Comparison of ENCODE assay signal across 32 cellular contexts in genomic region chr13:96473463-96474157, GRCh38.
DNase-seq lines count a peak whose midpoint lies in the region; ATAC-seq, FAIRE-seq and TF ChIP-seq lines count a peak whose summit lies in the region.
"Had no signal": no experiment of that assay in that cellular context is flagged by ENCODE, and none has a peak within 500 bp of the region (broad histone marks: within the 10 kb centered on the region; RNA-seq: fewer than 3 reads in every experiment).

No MANE protein-coding gene starts in this region.

- H3K4me3 ChIP-seq in right atrium auricular region (no peak overlapping the region), astrocyte (ENCODE audit: insufficient read depth, low read depth, low read length) (no peak overlapping the region), mesendoderm (ENCODE audit: low read length) (no peak overlapping the region), OCI-LY7 (ENCODE audit: low read depth, low read length, poor library complexity, severe bottlenecking) (no peak overlapping the region), sigmoid colon (no peak overlapping the region)
- H3K4me3 ChIP-seq: coronary artery, suprapubic skin had no signal

- FAIRE-seq in astrocyte (lab: Jason Lieb, UNC), result no peak
- FAIRE-seq: A204.1, GM12892 had no signal

- no peak overlapping the region for H2BK120ac ChIP-seq in mesendoderm (ENCODE audit: low read depth, low read length)

- H3K4me3 Mint-ChIP-seq in astrocyte (ENCODE audit: unreplicated experiment), result no peak overlapping the region
- H3K4me3 Mint-ChIP-seq: activated CD8-positive, alpha-beta T cell treated with anti-CD3 and anti-CD28 coated beads for 36 hours; activated T-helper 17 cell treated with anti-CD3 and anti-CD28 coated beads, Interleukin-2, amount 50 U/mL, for 72 hours; CD4-positive, alpha-beta T cell; effector memory CD8-positive, alpha-beta T cell; mesothelial cell of epicardium; naive thymus-derived CD8-positive, alpha-beta T cell; stimulated activated effector memory CD8-positive, alpha-beta T cell treated with anti-CD3 and anti-CD28 coated beads, Interleukin-12 subunit alpha, Interleukin-12 subunit beta, amount 100 ng/mL, for 72 hours; T-helper 17 cell had no signal

- H4K20me1 ChIP-seq in astrocyte (ENCODE audit: insufficient read depth, low read length) (no peaks in the 10 kb centered on the region), OCI-LY7 (ENCODE audit: insufficient read depth, low read length) (no peaks in the 10 kb centered on the region)

- H3K18ac ChIP-seq in mesendoderm (ENCODE audit: low read length), result no peak overlapping the region

- H2BK15ac ChIP-seq in mesendoderm (replicated peaks; ENCODE audit: low read depth), result no peak overlapping the region

- H3K4me2 ChIP-seq in astrocyte (ENCODE audit: low read length), result peak overlapping the region; percentile 50
- H3K4me2 ChIP-seq in mesendoderm (ENCODE audit: low read length), result no peak overlapping the region
- no peak overlapping the region for H3K4me2 ChIP-seq in OCI-LY7 (ENCODE audit: low read length)

- BruUV-seq in OCI-LY7 (replicated peaks; lab: Mats Ljungman, UMichigan), result no TSS peak

- no peak overlapping the region for H3K4ac ChIP-seq in mesendoderm (ENCODE audit: low read depth, low read length)

- H3K9me2 ChIP-seq in OCI-LY7 (ENCODE audit: insufficient read depth, low read length), result no peaks in the 10 kb centered on the region

- ATAC-seq in left cardiac atrium, result peak; percentile 29 to 51
- ATAC-seq: activated CD8-positive, alpha-beta T cell treated with anti-CD3 and anti-CD28 coated beads for 36 hours; activated T-helper 17 cell treated with anti-CD3 and anti-CD28 coated beads, Interleukin-2, amount 50 U/mL, for 72 hours; effector memory CD8-positive, alpha-beta T cell; left lobe of liver; naive thymus-derived CD8-positive, alpha-beta T cell; SK-N-SH treated with all-trans-retinoic acid at 6 μM for 48 hours; stimulated activated effector memory CD8-positive, alpha-beta T cell treated with anti-CD3 and anti-CD28 coated beads, Interleukin-12 subunit alpha, Interleukin-12 subunit beta, amount 100 ng/mL, for 72 hours; T-helper 17 cell had no signal

- H2AK5ac ChIP-seq in mesendoderm (ENCODE audit: low read length), result no peak overlapping the region

- H3K56ac ChIP-seq in mesendoderm (ENCODE audit: low read length), result no peak overlapping the region

- no peak for TF ChIP-seq POLR2A in sigmoid colon (IDR thresholded peaks at IDR 0.05)

- TF ChIP-seq EP300 in sigmoid colon (IDR thresholded peaks at IDR 0.05), result no peak

- no peak overlapping the region for H3K23ac ChIP-seq in mesendoderm (ENCODE audit: low read length)

- H3K27ac Mint-ChIP-seq in astrocyte (ENCODE audit: unreplicated experiment), result no peak overlapping the region
- H3K27ac Mint-ChIP-seq: activated CD8-positive, alpha-beta T cell treated with anti-CD3 and anti-CD28 coated beads for 36 hours; activated T-helper 17 cell treated with anti-CD3 and anti-CD28 coated beads, Interleukin-2, amount 50 U/mL, for 72 hours; CD4-positive, alpha-beta T cell; effector memory CD8-positive, alpha-beta T cell; mesothelial cell of epicardium; naive thymus-derived CD8-positive, alpha-beta T cell; stimulated activated effector memory CD8-positive, alpha-beta T cell treated with anti-CD3 and anti-CD28 coated beads, Interleukin-12 subunit alpha, Interleukin-12 subunit beta, amount 100 ng/mL, for 72 hours; T-helper 17 cell had no signal

- intact Hi-C loops in left cardiac atrium (cut with DNase I), result no loop called here
- intact Hi-C loops in OCI-LY7 (cut with micrococcal nuclease; ENCODE audit: unreplicated experiment), result no loop called here
- intact Hi-C loops in sigmoid colon (cut with DNase I), result no loop called here
- intact Hi-C loops in posterior vena cava (cut with DNase I), result no loop called here

- H3K27me3 ChIP-seq in right atrium auricular region, result no peaks in the 10 kb centered on the region
- no peaks in the 10 kb centered on the region for H3K27me3 ChIP-seq in astrocyte (ENCODE audit: insufficient read depth, low read length)
- no peaks in the 10 kb centered on the region for H3K27me3 ChIP-seq in mesendoderm (ENCODE audit: insufficient read depth, low read length, poor library complexity)
- no peaks in the 10 kb centered on the region for H3K27me3 ChIP-seq in sigmoid colon
- H3K27me3 ChIP-seq: suprapubic skin had no signal

- H3K9me3 Mint-ChIP-seq in astrocyte (ENCODE audit: unreplicated experiment), result no peaks in the 10 kb centered on the region

- CTCF ChIA-PET in OCI-LY7 (lab: Charles Lee; ENCODE audit: unreplicated experiment), result no interaction called here

- H2AFZ ChIP-seq in astrocyte (ENCODE audit: low read depth, low read length) (no peak overlapping the region), OCI-LY7 (ENCODE audit: low read length) (no peak overlapping the region)

- H3K79me1 ChIP-seq in mesendoderm (ENCODE audit: low read length), result no peaks in the 10 kb centered on the region

- H2BK5ac ChIP-seq in mesendoderm (ENCODE audit: low read length), result no peak overlapping the region

- H3K79me2 ChIP-seq in astrocyte (ENCODE audit: insufficient read depth, low read length) (no peaks in the 10 kb centered on the region), mesendoderm (ENCODE audit: control insufficient read depth, insufficient read depth, low read length) (no peaks in the 10 kb centered on the region), OCI-LY7 (ENCODE audit: insufficient read depth, low read depth, low read length) (no peaks in the 10 kb centered on the region)

- no peaks in the 10 kb centered on the region for H3K9me3 ChIP-seq in right atrium auricular region
- no peaks in the 10 kb centered on the region for H3K9me3 ChIP-seq in astrocyte (ENCODE audit: insufficient read depth, low read depth, low read length)
- no peaks in the 10 kb centered on the region for H3K9me3 ChIP-seq in OCI-LY7 (ENCODE audit: low read length)
- no peaks in the 10 kb centered on the region for H3K9me3 ChIP-seq in sigmoid colon
- H3K9me3 ChIP-seq: suprapubic skin had no signal

- H3K4me1 ChIP-seq in right atrium auricular region, result no peaks in the 10 kb centered on the region
- H3K4me1 ChIP-seq in astrocyte (ENCODE audit: insufficient read depth, low read length), result peaks cover 6% of the 10 kb centered on the region
- peaks cover 2% of the 10 kb centered on the region for H3K4me1 ChIP-seq in mesendoderm (ENCODE audit: control insufficient read depth, low read depth, low read length)
- no peaks in the 10 kb centered on the region for H3K4me1 ChIP-seq in OCI-LY7 (ENCODE audit: insufficient read depth, low read length, poor library complexity, severe bottlenecking)
- no peaks in the 10 kb centered on the region for H3K4me1 ChIP-seq in sigmoid colon
- H3K4me1 ChIP-seq: suprapubic skin had no signal

- peaks cover 8% of the 10 kb centered on the region for H3K4me1 Mint-ChIP-seq in astrocyte (ENCODE audit: low read depth, unreplicated experiment)
- H3K4me1 Mint-ChIP-seq: activated T-helper 17 cell treated with anti-CD3 and anti-CD28 coated beads, Interleukin-2, amount 50 U/mL, for 72 hours; mesothelial cell of epicardium; naive thymus-derived CD8-positive, alpha-beta T cell; stimulated activated effector memory CD8-positive, alpha-beta T cell treated with anti-CD3 and anti-CD28 coated beads, Interleukin-12 subunit alpha, Interleukin-12 subunit beta, amount 100 ng/mL, for 72 hours; T-helper 17 cell had no signal

- H3K27ac ChIP-seq in right atrium auricular region (peak overlapping the region in 1 of 2 donors; percentile 54), astrocyte (ENCODE audit: low read depth, low read length) (no peak overlapping the region), mesendoderm (ENCODE audit: low read depth, low read length) (no peak overlapping the region), OCI-LY7 (ENCODE audit: low read depth, low read length, poor library complexity, severe bottlenecking) (no peak overlapping the region), sigmoid colon (no peak overlapping the region)
- H3K27ac ChIP-seq: coronary artery, RWPE1, suprapubic skin had no signal

- no peaks in the 10 kb centered on the region for H3K36me3 Mint-ChIP-seq in astrocyte (ENCODE audit: low read depth, unreplicated experiment)
- H3K36me3 Mint-ChIP-seq: mesothelial cell of epicardium; naive thymus-derived CD8-positive, alpha-beta T cell; stimulated activated effector memory CD8-positive, alpha-beta T cell treated with anti-CD3 and anti-CD28 coated beads, Interleukin-12 subunit alpha, Interleukin-12 subunit beta, amount 100 ng/mL, for 72 hours had no signal

- no CpG with 5 or more reads among the region's 10 CpGs for WGBS in mesendoderm (ENCODE audit: extremely low coverage, insufficient coverage, low lambda C conversion rate)
- 78 to 82% methylated on average over 10 of the region's 10 CpGs for WGBS in sigmoid colon, 2 donors

- POLR2A ChIA-PET in OCI-LY7 (lab: Charles Lee), result no interaction called here

- DNase-seq in left cardiac atrium, result no peak
- DNase-seq in right atrium auricular region (ENCODE audit: low spot score), result no peak
- peak; percentile 48 for DNase-seq in astrocyte (ENCODE audit: low read depth)
- DNase-seq in mesendoderm, result peak; percentile 24
- DNase-seq in Kasumi-1 (lab: John Stamatoyannopoulos, UW), result no peak
- no peak for DNase-seq in OCI-LY7 (ENCODE audit: low spot score)
- no peak for DNase-seq in sigmoid colon
- no peak for DNase-seq in posterior vena cava (ENCODE audit: low spot score)
- DNase-seq: activated CD4-positive, alpha-beta T cell treated with anti-CD3 and anti-CD28 coated beads for 1 hour; activated CD8-positive, alpha-beta T cell treated with anti-CD3 and anti-CD28 coated beads for 36 hours; activated naive CD4-positive, alpha-beta T cell treated with anti-CD3 and anti-CD28 coated beads, Interleukin-2, amount 50 U/mL, for 16 hours; AML-193; amniotic stem cell; CD4-positive, alpha-beta T cell; effector memory CD8-positive, alpha-beta T cell; foreskin melanocyte; MV-4-11; naive thymus-derived CD8-positive, alpha-beta T cell; NCI-H1436 treated with DMSO at 0.1 percent for 48 hours; NCI-H69; stimulated activated CD4-positive, alpha-beta T cell treated with anti-CD3 and anti-CD28 coated beads, Interleukin-4, amount 100 ng/mL, for 24 hours; T-helper 17 cell had no signal

- no peaks in the 10 kb centered on the region for H3K36me3 ChIP-seq in right atrium auricular region
- H3K36me3 ChIP-seq in astrocyte (ENCODE audit: insufficient read depth, low read length), result no peaks in the 10 kb centered on the region
- no peaks in the 10 kb centered on the region for H3K36me3 ChIP-seq in mesendoderm (ENCODE audit: control insufficient read depth, insufficient read depth, low read length)
- no peaks in the 10 kb centered on the region for H3K36me3 ChIP-seq in OCI-LY7 (ENCODE audit: insufficient read depth, low read length)
- no peaks in the 10 kb centered on the region for H3K36me3 ChIP-seq in sigmoid colon
- H3K36me3 ChIP-seq: suprapubic skin had no signal

- H4K8ac ChIP-seq in mesendoderm (ENCODE audit: low read depth, low read length), result no peak overlapping the region

- no peak overlapping the region for H3K9ac ChIP-seq in astrocyte (ENCODE audit: low read length)
- H3K9ac ChIP-seq in mesendoderm (ENCODE audit: low read length), result no peak overlapping the region

- H3K27me3 Mint-ChIP-seq in astrocyte (ENCODE audit: low read depth, unreplicated experiment), result peaks cover 8% of the 10 kb centered on the region
- H3K27me3 Mint-ChIP-seq: CD4-positive, alpha-beta T cell; effector memory CD8-positive, alpha-beta T cell; T-helper 17 cell had no signal

- no peak for TF ChIP-seq CTCF in right atrium auricular region (IDR thresholded peaks at IDR 0.05)
- TF ChIP-seq CTCF in astrocyte (IDR thresholded peaks at IDR 0.05; ENCODE audit: insufficient read depth, low read depth, low read length), result no peak
- TF ChIP-seq CTCF in OCI-LY7 (conservative IDR thresholded peaks at IDR 0.05; ENCODE audit: low read length), result no peak
- no peak for TF ChIP-seq CTCF in sigmoid colon (IDR thresholded peaks at IDR 0.05)

- no peak overlapping the region for H4K5ac ChIP-seq in mesendoderm (ENCODE audit: low read length)

Comparison
In these comparisons a context has a peak if more than half of its experiments do, and no peak if none do; other contexts are left out.
1. DNase-seq: peak in astrocyte (single experiment) and mesendoderm (single experiment); none in left cardiac atrium (single experiment), right atrium auricular region (single experiment), Kasumi-1 (0 of 2), OCI-LY7 (single experiment), sigmoid colon (single experiment) and posterior vena cava (single experiment).